Comparison of ENCODE assay signal across 19 cellular contexts in the genomic region with DNA sequence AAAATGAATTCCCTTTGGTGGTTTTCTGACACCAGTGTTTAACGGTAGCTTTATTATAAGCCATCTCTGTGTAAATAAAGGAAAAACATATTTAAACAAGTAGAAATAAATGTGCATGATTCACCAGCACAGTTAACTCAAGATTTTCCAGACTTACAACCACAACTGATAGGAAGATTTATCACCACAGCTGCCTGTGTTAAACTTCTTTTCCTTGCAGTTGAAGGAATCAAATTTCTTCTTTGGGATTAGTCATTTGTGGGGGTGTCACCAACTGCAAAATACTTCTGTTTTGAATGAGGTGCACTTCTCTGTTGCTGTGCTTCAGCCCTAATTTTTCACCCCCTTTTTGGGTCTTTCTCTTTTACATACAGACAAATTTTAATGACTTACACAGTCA.
DNase-seq lines count a peak whose midpoint lies in the region; ATAC-seq and TF ChIP-seq lines count a peak whose summit lies in the region.
"Had no signal": no experiment of that assay in that cellular context is flagged by ENCODE, and none has a peak within 500 bp of the region (broad histone marks: within the 10 kb centered on the region; RNA-seq: fewer than 3 reads in every experiment).

No MANE protein-coding gene starts in this region.

- peak overlapping the region; percentile 66 for H3K27ac ChIP-seq in SJCRH30
- H3K27ac ChIP-seq: 22Rv1, thyroid gland had no signal

- ATAC-seq in HG02588 (IDR thresholded peaks at IDR 0.05; ENCODE audit: unreplicated experiment) (no peak), GM21576 (IDR thresholded peaks at IDR 0.05; ENCODE audit: unreplicated experiment) (no peak)
- ATAC-seq: activated CD4-positive, CD25-positive, alpha-beta regulatory T cell treated with anti-CD3 and anti-CD28 coated beads, Interleukin-2, amount 50 U/mL, for 24 hours; left lobe of liver had no signal

- no peak overlapping the region for H3K4me3 ChIP-seq in SJCRH30
- no peak overlapping the region for H3K4me3 ChIP-seq in fibroblast of pulmonary artery (replicated peaks; ENCODE audit: low read depth, low read length)
- H3K4me3 ChIP-seq: thyroid gland had no signal

- H3K36me3 ChIP-seq in SJCRH30: no peaks in the 10 kb centered on the region
- H3K36me3 ChIP-seq: thyroid gland had no signal

- no peaks in the 10 kb centered on the region for H3K9me3 ChIP-seq in SJCRH30 (replicated peaks)
- H3K9me3 ChIP-seq: thyroid gland had no signal

- peaks cover 22% of the 10 kb centered on the region for H3K4me1 ChIP-seq in SJCRH30
- H3K4me1 ChIP-seq: thyroid gland had no signal

- TF ChIP-seq CTCF in fibroblast of pulmonary artery (IDR thresholded peaks at IDR 0.05; ENCODE audit: low read length, missing control alignments): no peak

- H3K27me3 ChIP-seq in SJCRH30: no peaks in the 10 kb centered on the region
- H3K27me3 ChIP-seq: thyroid gland had no signal

- DNase-seq in DMS 273 (lab: John Stamatoyannopoulos, UW; ENCODE audit: unreplicated experiment): peak; percentile 32
- no peak for DNase-seq in DMS 273 treated with DMSO at 0.1 percent for 48 hours (lab: John Stamatoyannopoulos, UW)
- DNase-seq in SJCRH30: peak; percentile 28 to 77
- DNase-seq in fibroblast of pulmonary artery (ENCODE audit: low read depth): peak; percentile 3
- DNase-seq in stromal cell of bone marrow (ENCODE audit: low read depth): peak; percentile 41
- DNase-seq in NCI-H526 (lab: John Stamatoyannopoulos, UW): no peak
- DNase-seq: activated naive CD4-positive, alpha-beta T cell treated with anti-CD3 and anti-CD28 coated beads for 36 hours; CD8-positive, alpha-beta memory T cell; GF-D8; naive B cell; NCI-H510A; stimulated activated CD4-positive, alpha-beta T cell treated with anti-CD3 and anti-CD28 coated beads, Interleukin-1b, Interleukin-23, amount 100 ng/mL, for 48 hours; T-helper 1 cell; thyroid gland had no signal

Comparison
In these comparisons a context has a peak if more than half of its experiments do, and no peak if none do; other contexts are left out.
1. DNase-seq: peak in DMS 273 (single experiment), SJCRH30 (2 of 2), fibroblast of pulmonary artery (single experiment) and stromal cell of bone marrow (single experiment); none in DMS 273 treated with DMSO at 0.1 percent for 48 hours (single experiment) and NCI-H526 (0 of 2).